ENCODE assay signal across 17 cellular contexts in the genomic region with DNA sequence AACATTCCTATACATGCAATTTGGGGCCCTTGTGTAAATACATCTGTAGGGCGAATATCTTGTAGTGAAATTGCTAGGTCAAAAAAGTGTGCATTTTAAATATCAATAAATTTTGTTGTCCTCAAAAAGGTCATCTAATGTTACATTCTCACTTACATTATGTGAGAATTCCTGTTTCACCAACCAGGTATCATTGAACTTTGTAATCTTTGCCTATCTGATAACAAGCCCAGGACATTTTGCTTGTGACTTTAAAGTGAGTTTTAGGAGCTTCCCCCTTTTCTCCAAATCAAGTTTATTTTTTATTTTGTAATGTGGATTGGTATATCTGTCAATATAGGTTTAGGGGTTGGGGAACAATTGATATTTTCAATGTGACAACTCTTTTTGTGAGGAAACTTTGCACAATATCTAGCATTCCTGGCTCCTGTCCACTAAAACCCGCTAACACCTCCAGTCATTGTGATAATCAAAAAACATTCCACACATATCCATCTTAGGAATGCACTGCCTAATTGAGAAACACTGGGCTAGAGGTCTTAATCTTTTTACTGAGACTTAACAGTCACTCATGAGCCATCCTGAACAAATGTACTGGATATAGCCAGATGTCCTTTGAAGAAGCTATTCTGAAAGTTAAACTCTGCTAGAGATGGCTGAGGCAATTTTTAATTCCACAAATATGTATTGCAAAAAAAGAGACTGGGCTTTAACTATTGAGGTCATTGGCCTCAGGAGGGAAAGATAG.
DNase-seq lines count a peak whose midpoint lies in the region; ATAC-seq and TF ChIP-seq lines count a peak whose summit lies in the region.
"Had no signal": no experiment of that assay in that cellular context is flagged by ENCODE, and none has a peak within 500 bp of the region (broad histone marks: within the 10 kb centered on the region; RNA-seq: fewer than 3 reads in every experiment).

No MANE protein-coding gene starts in this region.

- H3K9ac ChIP-seq in IMR-90 (ENCODE audit: low read depth, low read length) = no peak overlapping the region
- H3K9ac ChIP-seq: parathyroid adenoma had no signal

- no peak overlapping the region for H2BK5ac ChIP-seq in IMR-90 (ENCODE audit: low read depth, low read length, poor library complexity, severe bottlenecking)

- H3K14ac ChIP-seq in IMR-90 (replicated peaks; ENCODE audit: low read depth, low read length) = no peak overlapping the region

- no peak overlapping the region for H3K18ac ChIP-seq in IMR-90 (ENCODE audit: low read depth, low read length)

- no peak overlapping the region for H4K8ac ChIP-seq in IMR-90 (ENCODE audit: low read depth in 2 of 2, low read length in 2 of 2)

- no peak overlapping the region for H3K4me2 ChIP-seq in IMR-90 (ENCODE audit: low read depth, low read length)

- H3K79me1 ChIP-seq in IMR-90 (ENCODE audit: low read depth in 1 of 2, low read length in 2 of 2) = no peaks in the 10 kb centered on the region

- no peak overlapping the region for H3K23ac ChIP-seq in IMR-90 (ENCODE audit: low read depth, low read length)

- CTCF ChIA-PET in IMR-90 (lab: Yijun Ruan, JAX) = no interaction called here

- intact Hi-C loops in IMR-90 (cut with micrococcal nuclease) = no loop called here

- no peaks in the 10 kb centered on the region for H3K9me1 ChIP-seq in IMR-90 (ENCODE audit: insufficient read depth, low read length)

- no peak overlapping the region for H3K4me3 ChIP-seq in AG10803 (ENCODE audit: low read length)
- no peak overlapping the region for H3K4me3 ChIP-seq in IMR-90 (ENCODE audit: insufficient read depth, low read depth, low read length)
- H3K4me3 ChIP-seq in upper lobe of left lung = no peak overlapping the region
- H3K4me3 ChIP-seq: body of pancreas, skin epidermis, suprapubic skin had no signal

- no peak for TF ChIP-seq RAD21 in IMR-90 (IDR thresholded peaks at IDR 0.05; ENCODE audit: low read length)

- no peak overlapping the region for H2AK5ac ChIP-seq in IMR-90 (ENCODE audit: low read depth, low read length)

- H3K36me3 Mint-ChIP-seq in activated naive CD4-positive, alpha-beta T cell treated with anti-CD3 and anti-CD28 coated beads, Interleukin-2, amount 50 U/mL, for 72 hours = no peaks in the 10 kb centered on the region

- no peak overlapping the region for H2BK15ac ChIP-seq in IMR-90 (ENCODE audit: low read depth, low read length)

- POLR2A ChIA-PET in IMR-90 (lab: Charles Lee; ENCODE audit: unreplicated experiment) = no interaction called here

- dilution Hi-C loops in IMR-90 (cut with HindIII; ENCODE audit: low sequenced_read_pairs, unreplicated experiment) = no loop called here

- no peak for TF ChIP-seq POLR2A in IMR-90 (IDR thresholded peaks at IDR 0.05; ENCODE audit: low read depth, low read length)
- no peak for TF ChIP-seq POLR2A in upper lobe of left lung (IDR thresholded peaks at IDR 0.05)

- H4K20me1 ChIP-seq in IMR-90 (ENCODE audit: insufficient read depth, low read length) = no peaks in the 10 kb centered on the region

- no peak overlapping the region for H2BK20ac ChIP-seq in IMR-90 (ENCODE audit: low read depth, low read length)

- no TSS peak for BruUV-seq in IMR-90 (replicated peaks; lab: Mats Ljungman, UMichigan)

- H4K5ac ChIP-seq in IMR-90 (ENCODE audit: low read depth, low read length) = no peak overlapping the region

- no peak overlapping the region for H3K27ac Mint-ChIP-seq in activated naive CD4-positive, alpha-beta T cell treated with anti-CD3 and anti-CD28 coated beads, Interleukin-2, amount 50 U/mL, for 72 hours
- H3K27ac Mint-ChIP-seq: activated naive CD4-positive, alpha-beta T cell treated with anti-CD3 and anti-CD28 coated beads for 36 hours had no signal

- H3K4me1 ChIP-seq in IMR-90 (ENCODE audit: control insufficient read depth, insufficient read depth, low read length) (no peaks in the 10 kb centered on the region), upper lobe of left lung (peaks cover 0 to 2% (median 0%) of the 10 kb centered on the region in 4 donors)
- H3K4me1 ChIP-seq: body of pancreas, parathyroid adenoma, suprapubic skin had no signal

- H3K9me3 Mint-ChIP-seq in activated naive CD4-positive, alpha-beta T cell treated with anti-CD3 and anti-CD28 coated beads, Interleukin-2, amount 50 U/mL, for 72 hours = no peaks in the 10 kb centered on the region
- H3K9me3 Mint-ChIP-seq: activated naive CD4-positive, alpha-beta T cell treated with anti-CD3 and anti-CD28 coated beads for 36 hours had no signal

- no peak overlapping the region for H3K4ac ChIP-seq in IMR-90 (ENCODE audit: low read depth, low read length)

- no peak overlapping the region for H3K27ac ChIP-seq in IMR-90 (ENCODE audit: insufficient read depth, low read length)
- no peak overlapping the region for H3K27ac ChIP-seq in upper lobe of left lung
- H3K27ac ChIP-seq: body of pancreas, parathyroid adenoma, skin epidermis, suprapubic skin had no signal

- ATAC-seq in IMR-90 (ENCODE audit: low read depth) (peak; percentile 54), left lobe of liver (peak; percentile 48), HG02973 (IDR thresholded peaks at IDR 0.05; ENCODE audit: unreplicated experiment) (no peak), upper lobe of left lung (ENCODE audit: low FRiP score in 2 of 2) (no peak)
- no peak for ATAC-seq in activated naive CD4-positive, alpha-beta T cell treated with anti-CD3 and anti-CD28 coated beads, Interleukin-2, amount 50 U/mL, for 72 hours
- ATAC-seq: body of pancreas had no signal

- TF ChIP-seq EP300 in upper lobe of left lung (IDR thresholded peaks at IDR 0.05) = no peak

- no peak overlapping the region for H3K56ac ChIP-seq in IMR-90 (ENCODE audit: extremely low read depth, insufficient read depth, low read length)

- no peaks in the 10 kb centered on the region; the same call in 1 of the 2 replicates for H3K27me3 ChIP-seq in IMR-90 (ENCODE audit: control insufficient read depth, insufficient read depth, low read length)
- no peaks in the 10 kb centered on the region for H3K27me3 ChIP-seq in upper lobe of left lung
- H3K27me3 ChIP-seq: body of pancreas, suprapubic skin had no signal

- no peaks in the 10 kb centered on the region for H3K36me3 ChIP-seq in IMR-90 (ENCODE audit: control insufficient read depth, insufficient read depth, low read length)
- H3K36me3 ChIP-seq in upper lobe of left lung = no peaks in the 10 kb centered on the region
- H3K36me3 ChIP-seq: suprapubic skin had no signal

- H3K9me3 ChIP-seq in IMR-90 (ENCODE audit: control insufficient read depth, insufficient read depth, low read length) (no peaks in the 10 kb centered on the region), upper lobe of left lung (no peaks in the 10 kb centered on the region)
- H3K9me3 ChIP-seq: body of pancreas, suprapubic skin had no signal

- H2AFZ ChIP-seq in IMR-90 (replicated peaks; ENCODE audit: low read length, poor library complexity) = no peak overlapping the region
- H2AFZ ChIP-seq: parathyroid adenoma had no signal

- no peak overlapping the region for H2BK120ac ChIP-seq in IMR-90 (ENCODE audit: low read depth, low read length)

- H4K91ac ChIP-seq in IMR-90 (ENCODE audit: insufficient read depth, low read depth, low read length) = no peak overlapping the region

- no CpG with 5 or more reads among the region's 2 CpGs for WGBS in IMR-90 (ENCODE audit: extremely low coverage in 2 of 2, insufficient read length in 1 of 2), 2 experiments
- WGBS in upper lobe of left lung, 2 donors = 69 to 82% methylated on average over 2 of the region's 2 CpGs

- no peak overlapping the region for H2AK9ac ChIP-seq in IMR-90 (replicated peaks; ENCODE audit: low read depth, low read length, poor library complexity)

- TF ChIP-seq CTCF in AG10803 (conservative IDR thresholded peaks at IDR 0.05; ENCODE audit: low read length) (no peak), IMR-90 (conservative IDR thresholded peaks at IDR 0.05; ENCODE audit: low read depth, low read length) (no peak), upper lobe of left lung (IDR thresholded peaks at IDR 0.05) (no peak)

- in situ Hi-C loops in IMR-90 (cut with MboI; ENCODE audit: low sequenced_read_pairs) = no loop called here

- DNase-seq in AG10803 (ENCODE audit: low read depth) (peak; percentile 92), IMR-90 (peak; percentile 2), dermis blood vessel endothelial cell (peak; percentile 71), left lobe of liver (ENCODE audit: low spot score) (no peak), DMS79 treated with DMSO at 0.1 percent for 48 hours (lab: John Stamatoyannopoulos, UW) (no peak), upper lobe of left lung (no peak)
- DNase-seq in activated naive CD4-positive, alpha-beta T cell treated with anti-CD3 and anti-CD28 coated beads, Interleukin-2, amount 50 U/mL, for 72 hours (ENCODE audit: low spot score in 2 of 2) = no peak
- DNase-seq: activated CD4-positive, alpha-beta T cell treated with anti-CD3 and anti-CD28 coated beads, Interleukin-2, amount 50 U/mL, for 1 hour; activated naive CD4-positive, alpha-beta T cell treated with anti-CD3 and anti-CD28 coated beads for 36 hours; body of pancreas; KG1; NCI-H1092 treated with DMSO at 0.1 percent for 48 hours; stimulated activated CD4-positive, alpha-beta T cell treated with anti-CD3 and anti-CD28 coated beads, Interleukin-4, amount 100 ng/mL, for 24 hours had no signal

TF ChIP-seq in IMR-90, 13 proteins besides CTCF, POLR2A, EP300 and RAD21:
- TF ChIP-seq CHD1 (IDR thresholded peaks at IDR 0.05; ENCODE audit: low read depth, low read length) (no peak), FOS (IDR thresholded peaks at IDR 0.05; ENCODE audit: low read depth, low read length) (no peak)

Comparison
In these comparisons a context has a peak if more than half of its experiments do, and no peak if none do; other contexts are left out.
1. DNase-seq: peak in AG10803 (single experiment), IMR-90 (single experiment) and dermis blood vessel endothelial cell (single experiment); none in left lobe of liver (single experiment), DMS79 treated with DMSO at 0.1 percent for 48 hours (single experiment), upper lobe of left lung (0 of 2) and activated naive CD4-positive, alpha-beta T cell treated with anti-CD3 and anti-CD28 coated beads, Interleukin-2, amount 50 U/mL, for 72 hours (0 of 2).
2. ATAC-seq: peak in IMR-90 (single experiment) and left lobe of liver (single experiment); none in HG02973 (single experiment), upper lobe of left lung (0 of 2) and activated naive CD4-positive, alpha-beta T cell treated with anti-CD3 and anti-CD28 coated beads, Interleukin-2, amount 50 U/mL, for 72 hours (0 of 2).